In the genomic region with DNA sequence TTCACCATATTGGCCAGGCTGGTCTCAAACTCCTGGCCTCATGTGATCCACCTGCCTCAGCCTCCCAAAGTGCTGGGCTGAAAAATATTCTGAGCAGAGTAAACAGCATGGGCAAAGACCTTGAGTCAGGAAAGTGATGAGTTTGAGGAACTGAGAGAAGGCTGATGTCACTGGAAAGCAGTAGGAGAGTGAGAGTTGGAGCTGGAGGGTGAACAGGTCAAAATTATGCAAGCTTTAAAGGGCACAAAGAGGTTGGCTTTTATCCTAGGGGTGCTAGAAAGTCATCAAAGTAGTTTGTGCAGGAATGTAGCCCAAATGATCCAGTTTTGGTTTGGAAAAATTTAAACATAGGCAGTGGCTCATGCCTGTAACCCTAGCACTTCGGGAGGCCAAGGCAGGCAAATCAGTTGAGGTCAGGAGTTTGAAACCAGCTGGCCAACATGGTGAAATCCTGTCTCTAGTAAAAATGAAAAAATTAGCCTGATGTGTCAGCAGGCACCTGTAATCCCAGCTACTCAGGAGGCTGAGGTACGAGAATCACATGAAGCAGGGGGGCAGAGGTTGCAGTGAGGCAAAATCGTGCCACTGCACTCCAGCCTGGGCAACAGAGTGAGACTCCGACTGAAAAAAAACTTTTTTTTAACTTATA, we compare ENCODE assay signal across 11 cellular contexts. TPM values are rescaled to one million over a fixed set of nuclear protein-coding genes. Genes with fewer than 3 reads are reported as not detected.
DNase-seq lines count a peak whose midpoint lies in the region; ATAC-seq and TF ChIP-seq lines count a peak whose summit lies in the region.
"Had no signal": no experiment of that assay in that cellular context is flagged by ENCODE, and none has a peak within 500 bp of the region (broad histone marks: within the 10 kb centered on the region; RNA-seq: fewer than 3 reads in every experiment).

No MANE protein-coding gene starts in this region.

- no peaks in the 10 kb centered on the region for H3K9me3 Mint-ChIP-seq in dendritic cell treated with granulocyte-macrophage colony-stimulating factor and Interleukin-4, amounts not matched to agents 40 ng/mL and 50 ng/mL, for 4 days
- H3K9me3 Mint-ChIP-seq: activated naive CD4-positive, alpha-beta T cell treated with anti-CD3 and anti-CD28 coated beads, Interleukin-2, amount 50 U/mL, for 24 hours had no signal

- DNase-seq in GM12865 (ENCODE audit: low read depth), result peak; percentile 85
- DNase-seq in GM20000 (ENCODE audit: low spot score), result peak; percentile 45
- no peak for DNase-seq in NCI-H526 treated with DMSO at 0.1 percent for 48 hours (lab: John Stamatoyannopoulos, UW)
- no peak for DNase-seq in mucosa of gallbladder (ENCODE audit: low spot score)
- no peak for DNase-seq in iPS-NIHi11 (ENCODE audit: low spot score)
- DNase-seq in stimulated activated naive CD4-positive, alpha-beta T cell treated with Interleukin-2 at 50 U/mL for 16 hours (lab: John Stamatoyannopoulos, UW), result no peak
- DNase-seq: foreskin melanocyte, SHP77 had no signal

- H3K4me3 ChIP-seq in GM12865 (ENCODE audit: low read depth, low read length), result no peak overlapping the region

- intact Hi-C loops in dendritic cell treated with granulocyte-macrophage colony-stimulating factor and Interleukin-4, amounts not matched to agents 40 ng/mL and 50 ng/mL, for 4 days (cut with micrococcal nuclease), result no loop called here

- TF ChIP-seq CTCF in GM12865 (IDR thresholded peaks at IDR 0.05; ENCODE audit: insufficient read depth, low read depth, low read length, missing control alignments) (no peak), GM20000 (IDR thresholded peaks at IDR 0.05; ENCODE audit: extremely low read depth, missing control alignments) (no peak)

- H3K27ac Mint-ChIP-seq in dendritic cell treated with granulocyte-macrophage colony-stimulating factor and Interleukin-4, amounts not matched to agents 40 ng/mL and 50 ng/mL, for 4 days, result peak overlapping the region; percentile 7
- H3K27ac Mint-ChIP-seq: activated naive CD4-positive, alpha-beta T cell treated with anti-CD3 and anti-CD28 coated beads, Interleukin-2, amount 50 U/mL, for 24 hours had no signal

- no peaks in the 10 kb centered on the region for H3K36me3 Mint-ChIP-seq in dendritic cell treated with granulocyte-macrophage colony-stimulating factor and Interleukin-4, amounts not matched to agents 40 ng/mL and 50 ng/mL, for 4 days (ENCODE audit: low read depth)

- peak; percentile 65 for ATAC-seq in HG03196 (IDR thresholded peaks at IDR 0.05; ENCODE audit: unreplicated experiment)

- H3K4me3 Mint-ChIP-seq in dendritic cell treated with granulocyte-macrophage colony-stimulating factor and Interleukin-4, amounts not matched to agents 40 ng/mL and 50 ng/mL, for 4 days, result no peak overlapping the region
- H3K4me3 Mint-ChIP-seq: activated naive CD4-positive, alpha-beta T cell treated with anti-CD3 and anti-CD28 coated beads, Interleukin-2, amount 50 U/mL, for 24 hours had no signal

- H3K27me3 Mint-ChIP-seq in dendritic cell treated with granulocyte-macrophage colony-stimulating factor and Interleukin-4, amounts not matched to agents 40 ng/mL and 50 ng/mL, for 4 days, result peaks cover 6% of the 10 kb centered on the region
- H3K27me3 Mint-ChIP-seq: activated naive CD4-positive, alpha-beta T cell treated with anti-CD3 and anti-CD28 coated beads, Interleukin-2, amount 50 U/mL, for 24 hours had no signal

- peaks cover 28% of the 10 kb centered on the region for H3K4me1 Mint-ChIP-seq in dendritic cell treated with granulocyte-macrophage colony-stimulating factor and Interleukin-4, amounts not matched to agents 40 ng/mL and 50 ng/mL, for 4 days (ENCODE audit: low read depth)

RNA-seq across cellular contexts. Expression of gene CXCR5, which starts 44.7 kb away (rescaled TPM):
- 0.06 TPM for total RNA-seq in mucosa of gallbladder

RNA-seq across cellular contexts. Expression of gene DDX6, which starts 48.1 kb away (rescaled TPM):
- 98.9 TPM for total RNA-seq in mucosa of gallbladder

Comparison
In these comparisons a context has a peak if more than half of its experiments do, and no peak if none do; other contexts are left out.
1. DNase-seq: peak in GM12865 (single experiment) and GM20000 (single experiment); none in NCI-H526 treated with DMSO at 0.1 percent for 48 hours (single experiment), mucosa of gallbladder (single experiment), iPS-NIHi11 (single experiment) and stimulated activated naive CD4-positive, alpha-beta T cell treated with Interleukin-2 at 50 U/mL for 16 hours (single experiment).